Comparison of ENCODE assay signal across 2 cellular contexts in the genomic region with DNA sequence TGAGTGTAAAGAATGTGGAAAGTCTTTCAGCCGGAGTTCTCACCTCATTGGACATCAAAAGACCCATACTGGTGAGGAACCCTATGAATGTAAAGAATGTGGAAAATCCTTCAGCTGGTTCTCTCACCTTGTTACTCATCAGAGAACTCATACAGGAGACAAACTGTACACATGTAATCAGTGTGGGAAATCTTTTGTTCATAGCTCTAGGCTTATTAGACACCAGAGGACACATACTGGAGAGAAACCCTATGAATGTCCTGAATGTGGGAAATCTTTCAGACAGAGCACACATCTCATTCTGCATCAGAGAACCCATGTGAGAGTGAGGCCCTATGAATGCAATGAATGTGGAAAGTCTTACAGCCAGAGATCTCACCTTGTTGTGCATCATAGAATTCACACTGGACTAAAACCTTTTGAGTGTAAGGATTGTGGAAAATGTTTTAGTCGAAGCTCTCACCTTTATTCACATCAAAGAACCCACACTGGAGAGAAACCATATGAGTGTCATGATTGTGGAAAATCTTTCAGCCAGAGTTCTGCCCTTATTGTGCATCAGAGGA.
TF ChIP-seq lines count a peak whose summit lies in the region.

No MANE protein-coding gene starts in this region.

TF ChIP-seq in GM23338, 12 proteins besides CTCF, POLR2A, EP300 and RAD21 (continues in another document):
- TF ChIP-seq STAT1 (IDR thresholded peaks at IDR 0.05; ENCODE audit: unreplicated experiment) (no peak), JUNB (IDR thresholded peaks at IDR 0.05; ENCODE audit: unreplicated experiment) (no peak), NANOG (IDR thresholded peaks at IDR 0.05; ENCODE audit: borderline replicate concordance) (no peak), EZH2 (IDR thresholded peaks at IDR 0.05; ENCODE audit: low read depth, unreplicated experiment) (no peak), CREB1 (CRISPR knock-in tag; IDR thresholded peaks at IDR 0.05; ENCODE audit: low read depth) (no peak), POLR2AphosphoS5 (IDR thresholded peaks at IDR 0.05; ENCODE audit: low read depth) (no peak), ZNF114 (CRISPR knock-in tag; IDR thresholded peaks at IDR 0.05) (no peak), EZH2phosphoT487 (IDR thresholded peaks at IDR 0.05; ENCODE audit: unreplicated experiment) (no peak), ZNF331 (CRISPR knock-in tag; IDR thresholded peaks at IDR 0.05; ENCODE audit: low read depth) (no peak)
- TF ChIP-seq, protein P1, sequence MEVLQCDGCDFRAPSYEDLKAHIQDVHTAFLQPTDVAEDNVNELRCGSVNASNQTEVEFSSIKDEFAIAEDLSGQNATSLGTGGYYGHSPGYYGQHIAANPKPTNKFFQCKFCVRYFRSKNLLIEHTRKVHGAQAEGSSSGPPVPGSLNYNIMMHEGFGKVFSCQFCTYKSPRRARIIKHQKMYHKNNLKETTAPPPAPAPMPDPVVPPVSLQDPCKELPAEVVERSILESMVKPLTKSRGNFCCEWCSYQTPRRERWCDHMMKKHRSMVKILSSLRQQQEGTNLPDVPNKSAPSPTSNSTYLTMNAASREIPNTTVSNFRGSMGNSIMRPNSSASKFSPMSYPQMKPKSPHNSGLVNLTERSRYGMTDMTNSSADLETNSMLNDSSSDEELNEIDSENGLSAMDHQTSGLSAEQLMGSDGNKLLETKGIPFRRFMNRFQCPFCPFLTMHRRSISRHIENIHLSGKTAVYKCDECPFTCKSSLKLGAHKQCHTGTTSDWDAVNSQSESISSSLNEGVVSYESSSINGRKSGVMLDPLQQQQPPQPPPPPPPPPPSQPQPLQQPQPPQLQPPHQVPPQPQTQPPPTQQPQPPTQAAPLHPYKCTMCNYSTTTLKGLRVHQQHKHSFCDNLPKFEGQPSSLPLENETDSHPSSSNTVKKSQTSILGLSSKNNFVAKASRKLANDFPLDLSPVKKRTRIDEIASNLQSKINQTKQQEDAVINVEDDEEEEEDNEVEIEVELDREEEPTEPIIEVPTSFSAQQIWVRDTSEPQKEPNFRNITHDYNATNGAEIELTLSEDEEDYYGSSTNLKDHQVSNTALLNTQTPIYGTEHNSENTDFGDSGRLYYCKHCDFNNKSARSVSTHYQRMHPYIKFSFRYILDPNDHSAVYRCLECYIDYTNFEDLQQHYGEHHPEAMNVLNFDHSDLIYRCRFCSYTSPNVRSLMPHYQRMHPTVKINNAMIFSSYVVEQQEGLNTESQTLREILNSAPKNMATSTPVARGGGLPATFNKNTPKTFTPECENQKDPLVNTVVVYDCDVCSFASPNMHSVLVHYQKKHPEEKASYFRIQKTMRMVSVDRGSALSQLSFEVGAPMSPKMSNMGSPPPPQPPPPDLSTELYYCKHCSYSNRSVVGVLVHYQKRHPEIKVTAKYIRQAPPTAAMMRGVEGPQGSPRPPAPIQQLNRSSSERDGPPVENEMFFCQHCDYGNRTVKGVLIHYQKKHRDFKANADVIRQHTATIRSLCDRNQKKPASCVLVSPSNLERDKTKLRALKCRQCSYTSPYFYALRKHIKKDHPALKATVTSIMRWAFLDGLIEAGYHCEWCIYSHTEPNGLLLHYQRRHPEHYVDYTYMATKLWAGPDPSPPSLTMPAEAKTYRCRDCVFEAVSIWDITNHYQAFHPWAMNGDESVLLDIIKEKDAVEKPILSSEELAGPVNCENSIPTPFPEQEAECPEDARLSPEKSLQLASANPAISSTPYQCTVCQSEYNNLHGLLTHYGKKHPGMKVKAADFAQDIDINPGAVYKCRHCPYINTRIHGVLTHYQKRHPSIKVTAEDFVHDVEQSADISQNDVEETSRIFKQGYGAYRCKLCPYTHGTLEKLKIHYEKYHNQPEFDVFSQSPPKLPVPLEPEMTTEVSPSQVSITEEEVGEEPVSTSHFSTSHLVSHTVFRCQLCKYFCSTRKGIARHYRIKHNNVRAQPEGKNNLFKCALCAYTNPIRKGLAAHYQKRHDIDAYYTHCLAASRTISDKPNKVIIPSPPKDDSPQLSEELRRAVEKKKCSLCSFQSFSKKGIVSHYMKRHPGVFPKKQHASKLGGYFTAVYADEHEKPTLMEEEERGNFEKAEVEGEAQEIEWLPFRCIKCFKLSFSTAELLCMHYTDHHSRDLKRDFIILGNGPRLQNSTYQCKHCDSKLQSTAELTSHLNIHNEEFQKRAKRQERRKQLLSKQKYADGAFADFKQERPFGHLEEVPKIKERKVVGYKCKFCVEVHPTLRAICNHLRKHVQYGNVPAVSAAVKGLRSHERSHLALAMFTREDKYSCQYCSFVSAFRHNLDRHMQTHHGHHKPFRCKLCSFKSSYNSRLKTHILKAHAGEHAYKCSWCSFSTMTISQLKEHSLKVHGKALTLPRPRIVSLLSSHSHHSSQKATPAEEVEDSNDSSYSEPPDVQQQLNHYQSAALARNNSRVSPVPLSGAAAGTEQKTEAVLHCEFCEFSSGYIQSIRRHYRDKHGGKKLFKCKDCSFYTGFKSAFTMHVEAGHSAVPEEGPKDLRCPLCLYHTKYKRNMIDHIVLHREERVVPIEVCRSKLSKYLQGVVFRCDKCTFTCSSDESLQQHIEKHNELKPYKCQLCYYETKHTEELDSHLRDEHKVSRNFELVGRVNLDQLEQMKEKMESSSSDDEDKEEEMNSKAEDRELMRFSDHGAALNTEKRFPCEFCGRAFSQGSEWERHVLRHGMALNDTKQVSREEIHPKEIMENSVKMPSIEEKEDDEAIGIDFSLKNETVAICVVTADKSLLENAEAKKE (CRISPR knock-in tag; IDR thresholded peaks at IDR 0.05), result no peak
- TF ChIP-seq, protein P2, sequence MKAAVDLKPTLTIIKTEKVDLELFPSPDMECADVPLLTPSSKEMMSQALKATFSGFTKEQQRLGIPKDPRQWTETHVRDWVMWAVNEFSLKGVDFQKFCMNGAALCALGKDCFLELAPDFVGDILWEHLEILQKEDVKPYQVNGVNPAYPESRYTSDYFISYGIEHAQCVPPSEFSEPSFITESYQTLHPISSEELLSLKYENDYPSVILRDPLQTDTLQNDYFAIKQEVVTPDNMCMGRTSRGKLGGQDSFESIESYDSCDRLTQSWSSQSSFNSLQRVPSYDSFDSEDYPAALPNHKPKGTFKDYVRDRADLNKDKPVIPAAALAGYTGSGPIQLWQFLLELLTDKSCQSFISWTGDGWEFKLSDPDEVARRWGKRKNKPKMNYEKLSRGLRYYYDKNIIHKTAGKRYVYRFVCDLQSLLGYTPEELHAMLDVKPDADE (IDR thresholded peaks at IDR 0.05), result no peak

TF ChIP-seq in K562, 482 proteins besides CTCF, POLR2A, EP300 and RAD21:
- TF ChIP-seq RFX5 (IDR thresholded peaks at IDR 0.05; ENCODE audit: low read depth, low read length) (no peak), FOSL1 (tag; conservative IDR thresholded peaks at IDR 0.05) (no peak), SMAD4 (CRISPR knock-in tag; conservative IDR thresholded peaks at IDR 0.05) (no peak), ZNF274 (IDR thresholded peaks at IDR 0.05; ENCODE audit: borderline replicate concordance, low read depth, low read length) (peak; percentile 95), ZFX (CRISPR knock-in tag; IDR thresholded peaks at IDR 0.05) (no peak), DMBX1 (CRISPR knock-in tag; IDR thresholded peaks at IDR 0.05; ENCODE audit: borderline replicate concordance) (no peak), RCOR1 (IDR thresholded peaks at IDR 0.05; ENCODE audit: borderline replicate concordance in 1 of 2, low read depth in 2 of 2, low read length in 2 of 2) (no peak), FOXK2 (conservative IDR thresholded peaks at IDR 0.05 in 1 of 2, IDR thresholded peaks at IDR 0.05 in 1 of 2; ENCODE audit: low read depth in 2 of 2) (no peak), STAG1 (CRISPR knock-in tag; IDR thresholded peaks at IDR 0.05; ENCODE audit: borderline replicate concordance) (no peak), TCF3 (CRISPR knock-in tag; IDR thresholded peaks at IDR 0.05) (no peak), ZNF586 (CRISPR knock-in tag; conservative IDR thresholded peaks at IDR 0.05) (no peak), E2F3 (CRISPR knock-in tag; IDR thresholded peaks at IDR 0.05) (no peak), RBM14 (IDR thresholded peaks at IDR 0.05; ENCODE audit: borderline replicate concordance, insufficient read depth, low read depth, low read length) (no peak), ZNF717 (CRISPR knock-in tag; IDR thresholded peaks at IDR 0.05) (no peak), CBX5 (IDR thresholded peaks at IDR 0.05; ENCODE audit: borderline replicate concordance, low read depth) (0 out of 2 replicates have a peak, but pooled peaks have one; percentile 3)
- TF ChIP-seq, protein P3, sequence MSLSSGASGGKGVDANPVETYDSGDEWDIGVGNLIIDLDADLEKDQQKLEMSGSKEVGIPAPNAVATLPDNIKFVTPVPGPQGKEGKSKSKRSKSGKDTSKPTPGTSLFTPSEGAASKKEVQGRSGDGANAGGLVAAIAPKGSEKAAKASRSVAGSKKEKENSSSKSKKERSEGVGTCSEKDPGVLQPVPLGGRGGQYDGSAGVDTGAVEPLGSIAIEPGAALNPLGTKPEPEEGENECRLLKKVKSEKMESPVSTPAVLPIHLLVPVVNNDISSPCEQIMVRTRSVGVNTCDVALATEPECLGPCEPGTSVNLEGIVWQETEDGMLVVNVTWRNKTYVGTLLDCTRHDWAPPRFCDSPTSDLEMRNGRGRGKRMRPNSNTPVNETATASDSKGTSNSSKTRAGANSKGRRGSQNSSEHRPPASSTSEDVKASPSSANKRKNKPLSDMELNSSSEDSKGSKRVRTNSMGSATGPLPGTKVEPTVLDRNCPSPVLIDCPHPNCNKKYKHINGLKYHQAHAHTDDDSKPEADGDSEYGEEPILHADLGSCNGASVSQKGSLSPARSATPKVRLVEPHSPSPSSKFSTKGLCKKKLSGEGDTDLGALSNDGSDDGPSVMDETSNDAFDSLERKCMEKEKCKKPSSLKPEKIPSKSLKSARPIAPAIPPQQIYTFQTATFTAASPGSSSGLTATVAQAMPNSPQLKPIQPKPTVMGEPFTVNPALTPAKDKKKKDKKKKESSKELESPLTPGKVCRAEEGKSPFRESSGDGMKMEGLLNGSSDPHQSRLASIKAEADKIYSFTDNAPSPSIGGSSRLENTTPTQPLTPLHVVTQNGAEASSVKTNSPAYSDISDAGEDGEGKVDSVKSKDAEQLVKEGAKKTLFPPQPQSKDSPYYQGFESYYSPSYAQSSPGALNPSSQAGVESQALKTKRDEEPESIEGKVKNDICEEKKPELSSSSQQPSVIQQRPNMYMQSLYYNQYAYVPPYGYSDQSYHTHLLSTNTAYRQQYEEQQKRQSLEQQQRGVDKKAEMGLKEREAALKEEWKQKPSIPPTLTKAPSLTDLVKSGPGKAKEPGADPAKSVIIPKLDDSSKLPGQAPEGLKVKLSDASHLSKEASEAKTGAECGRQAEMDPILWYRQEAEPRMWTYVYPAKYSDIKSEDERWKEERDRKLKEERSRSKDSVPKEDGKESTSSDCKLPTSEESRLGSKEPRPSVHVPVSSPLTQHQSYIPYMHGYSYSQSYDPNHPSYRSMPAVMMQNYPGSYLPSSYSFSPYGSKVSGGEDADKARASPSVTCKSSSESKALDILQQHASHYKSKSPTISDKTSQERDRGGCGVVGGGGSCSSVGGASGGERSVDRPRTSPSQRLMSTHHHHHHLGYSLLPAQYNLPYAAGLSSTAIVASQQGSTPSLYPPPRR (CRISPR knock-in tag; IDR thresholded peaks at IDR 0.05; ENCODE audit: borderline replicate concordance), result no peak
